Comparison of ENCODE assay signal across 32 cellular contexts in the genomic region with DNA sequence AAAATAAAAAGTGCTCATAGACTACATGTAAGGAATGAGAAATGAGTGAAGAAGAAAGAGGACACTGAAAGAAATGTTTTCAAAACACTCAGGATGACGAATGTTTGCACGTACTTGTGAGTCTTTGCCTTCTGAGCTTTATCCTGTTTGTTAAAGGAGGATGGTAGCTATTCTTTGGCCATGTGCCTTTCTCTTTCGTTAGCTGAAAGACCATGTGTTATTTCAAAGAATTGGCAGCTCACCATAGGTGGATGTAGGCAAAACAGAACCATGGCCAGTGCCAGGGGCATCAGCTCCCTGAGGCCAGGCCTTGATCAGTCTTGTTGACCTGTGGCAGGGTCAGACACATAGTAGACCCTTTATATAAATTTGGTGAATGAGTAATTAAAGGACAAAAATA.
A peak's percentile ranks its signal among the peaks of the same experiment; 100 is the strongest.
DNase-seq lines count a peak whose midpoint lies in the region; ATAC-seq, FAIRE-seq and TF ChIP-seq lines count a peak whose summit lies in the region.
"Had no signal": no experiment of that assay in that cellular context is flagged by ENCODE, and none has a peak within 500 bp of the region (broad histone marks: within the 10 kb centered on the region; RNA-seq: fewer than 3 reads in every experiment).

No MANE protein-coding gene starts in this region.

- TF ChIP-seq POLR2A in HepG2 (IDR thresholded peaks at IDR 0.05; ENCODE audit: insufficient read depth in 1 of 2, low read depth in 2 of 2, low read length in 2 of 2), result no peak
- no peak for TF ChIP-seq POLR2A in right lobe of liver (IDR thresholded peaks at IDR 0.05)
- no peak for TF ChIP-seq POLR2A in tibial nerve (IDR thresholded peaks at IDR 0.05)

- H3K9ac ChIP-seq in HepG2 (ENCODE audit: insufficient read depth, low read depth, low read length), result no peak overlapping the region
- H3K9ac ChIP-seq: BLaER1; BLaER1 treated with 17β-estradiol and CSF1 and Interleukin-3, amounts not matched to agents 10 nM and 100 nM had no signal

- no peak overlapping the region for H3K4me2 ChIP-seq in HepG2 (ENCODE audit: low read depth, low read length)
- H3K4me2 ChIP-seq: A549; BLaER1; BLaER1 treated with 17β-estradiol and CSF1 and Interleukin-3, amounts not matched to agents 10 nM and 100 nM had no signal

- no peaks in the 10 kb centered on the region for H3K79me2 ChIP-seq in HepG2 (ENCODE audit: insufficient read depth, low read length)

- BruUV-seq in HepG2 (replicated peaks; lab: Mats Ljungman, UMichigan), result no TSS peak

- intact Hi-C loops in HepG2 (cut with micrococcal nuclease; ENCODE audit: unreplicated experiment), result no loop called here
- intact Hi-C loops in right lobe of liver (cut with DNase I), result no loop called here

- H3K9me3 ChIP-seq in HepG2 (ENCODE audit: low read length) (no peaks in the 10 kb centered on the region; the same call in 1 of the 2 replicates), right lobe of liver (no peaks in the 10 kb centered on the region), tibial nerve (no peaks in the 10 kb centered on the region)
- H3K9me3 ChIP-seq: BE2C had no signal

- CTCF ChIA-PET in HepG2 (lab: Yijun Ruan, JAX; ENCODE audit: low intra/inter-chr PET ratio, low total read pairs), result no interaction called here

- no peak for ATAC-seq in HepG2
- ATAC-seq in right lobe of liver, result no peak
- ATAC-seq: A549; CD8-positive, alpha-beta T cell had no signal

- in situ Hi-C loops in HepG2 (cut with HindIII; ENCODE audit: extremely low pct_ligation_motif_present, low pct_unique_long_range_greater_than_20kb), result no loop called here
- in situ Hi-C loops in G401 (cut with HindIII; ENCODE audit: low sequenced_read_pairs), result no loop called here

- H3K27me3 ChIP-seq in HepG2 (ENCODE audit: control insufficient read depth in 1 of 2, insufficient read depth in 2 of 2, low read length in 2 of 2), result no peaks in the 10 kb centered on the region
- H3K27me3 ChIP-seq in right lobe of liver, result no peaks in the 10 kb centered on the region
- H3K27me3 ChIP-seq in tibial nerve, result no peaks in the 10 kb centered on the region
- H3K27me3 ChIP-seq: BE2C; BLaER1; BLaER1 treated with 17β-estradiol and CSF1 and Interleukin-3, amounts not matched to agents 10 nM and 100 nM had no signal

- TF ChIP-seq RAD21 in HepG2 (CRISPR knock-in tag; IDR thresholded peaks at IDR 0.05), result no peak

- no peaks in the 10 kb centered on the region for H3K36me3 ChIP-seq in HepG2 (replicated peaks in 1 of 2; ENCODE audit: control insufficient read depth in 1 of 2, insufficient read depth in 2 of 2, low read length in 2 of 2)
- no peaks in the 10 kb centered on the region for H3K36me3 ChIP-seq in right lobe of liver
- no peaks in the 10 kb centered on the region for H3K36me3 ChIP-seq in tibial nerve
- H3K36me3 ChIP-seq: BE2C; BLaER1; BLaER1 treated with 17β-estradiol and CSF1 and Interleukin-3, amounts not matched to agents 10 nM and 100 nM had no signal

- H3K4me3 ChIP-seq in HepG2 (replicated peaks in 1 of 3; ENCODE audit: insufficient read depth in 1 of 3, low read depth in 2 of 3, low read length in 3 of 3), result no peak overlapping the region
- H3K4me3 ChIP-seq in right lobe of liver, result no peak overlapping the region
- H3K4me3 ChIP-seq in tibial nerve, result no peak overlapping the region
- H3K4me3 ChIP-seq: A549; BLaER1; BLaER1 treated with 17β-estradiol and CSF1 and Interleukin-3, amounts not matched to agents 10 nM and 100 nM had no signal

- no peak overlapping the region for H2AFZ ChIP-seq in HepG2 (ENCODE audit: low read length)

- no peaks in the 10 kb centered on the region for H3K4me1 ChIP-seq in HepG2 (ENCODE audit: insufficient read depth, low read length)
- H3K4me1 ChIP-seq in right lobe of liver, result no peaks in the 10 kb centered on the region
- no peaks in the 10 kb centered on the region for H3K4me1 ChIP-seq in tibial nerve
- H3K4me1 ChIP-seq: A549; BE2C; BLaER1; BLaER1 treated with 17β-estradiol and CSF1 and Interleukin-3, amounts not matched to agents 10 nM and 100 nM; Caco-2 had no signal

- DNase-seq in HepG2 (ENCODE audit: low spot score) (no peak), right lobe of liver (no peak), G401 (ENCODE audit: low spot score) (peak; percentile 25), cerebellar cortex (ENCODE audit: low spot score) (peak; percentile 13), tibial nerve (ENCODE audit: low spot score in 2 of 2) (no peak), ureter (ENCODE audit: low spot score) (no peak)
- DNase-seq: 8988T; ACHN; AML-193; BE2C; Caco-2; Calu3; CD4-positive, alpha-beta memory T cell; CD4-positive, alpha-beta T cell; CD4-positive, CD25-positive, alpha-beta regulatory T cell; CD8-positive, alpha-beta memory T cell; CD8-positive, alpha-beta T cell; COR-L47; DMS 273 treated with DMSO at 0.1 percent for 48 hours; DMS153; DMS53; DMS79; DMS79 treated with DMSO at 0.1 percent for 48 hours; DND-41; EL had no signal

- H4K20me1 ChIP-seq in HepG2 (ENCODE audit: insufficient read depth, low read length), result no peaks in the 10 kb centered on the region
- H4K20me1 ChIP-seq: BLaER1; BLaER1 treated with 17β-estradiol and CSF1 and Interleukin-3, amounts not matched to agents 10 nM and 100 nM had no signal

- POLR2A ChIA-PET in HepG2 (lab: Yijun Ruan, JAX), result no interaction called here

- H3K27ac ChIP-seq in HepG2 (ENCODE audit: extremely low read length, insufficient read depth, low read length), result no peak overlapping the region
- no peak overlapping the region for H3K27ac ChIP-seq in right lobe of liver
- no peak overlapping the region for H3K27ac ChIP-seq in tibial nerve
- H3K27ac ChIP-seq: 22Rv1; A549; BLaER1; BLaER1 treated with 17β-estradiol and CSF1 and Interleukin-3, amounts not matched to agents 10 nM and 100 nM; C4-2B had no signal

- TF ChIP-seq CTCF in HepG2 (CRISPR knock-in tag; IDR thresholded peaks at IDR 0.05) (no peak), right lobe of liver (IDR thresholded peaks at IDR 0.05) (no peak), tibial nerve (IDR thresholded peaks at IDR 0.05) (no peak)

- WGBS in HepG2 (ENCODE audit: low lambda C conversion rate), result 3% methylated on average over 3 of the region's 3 CpGs
- WGBS in right lobe of liver (ENCODE audit: insufficient coverage, low coverage, low lambda C conversion rate, missing lambda C conversion rate), result 43% methylated on average over 3 of the region's 3 CpGs
- WGBS in tibial nerve, 2 donors, result 72 to 74% methylated on average over 3 of the region's 3 CpGs

- TF ChIP-seq EP300 in HepG2 (IDR thresholded peaks at IDR 0.05; ENCODE audit: low read depth in 2 of 2, low read length in 2 of 2) (no peak), HepG2 (CRISPR knock-in tag; IDR thresholded peaks at IDR 0.05; ENCODE audit: borderline replicate concordance) (no peak), tibial nerve (IDR thresholded peaks at IDR 0.05) (no peak)

- FAIRE-seq in HepG2 (lab: Jason Lieb, UNC), result no peak
- FAIRE-seq: A204.1, A549, D721Med had no signal

TF ChIP-seq in HepG2, 621 proteins besides CTCF, POLR2A, EP300 and RAD21:
- TF ChIP-seq, protein P1, sequence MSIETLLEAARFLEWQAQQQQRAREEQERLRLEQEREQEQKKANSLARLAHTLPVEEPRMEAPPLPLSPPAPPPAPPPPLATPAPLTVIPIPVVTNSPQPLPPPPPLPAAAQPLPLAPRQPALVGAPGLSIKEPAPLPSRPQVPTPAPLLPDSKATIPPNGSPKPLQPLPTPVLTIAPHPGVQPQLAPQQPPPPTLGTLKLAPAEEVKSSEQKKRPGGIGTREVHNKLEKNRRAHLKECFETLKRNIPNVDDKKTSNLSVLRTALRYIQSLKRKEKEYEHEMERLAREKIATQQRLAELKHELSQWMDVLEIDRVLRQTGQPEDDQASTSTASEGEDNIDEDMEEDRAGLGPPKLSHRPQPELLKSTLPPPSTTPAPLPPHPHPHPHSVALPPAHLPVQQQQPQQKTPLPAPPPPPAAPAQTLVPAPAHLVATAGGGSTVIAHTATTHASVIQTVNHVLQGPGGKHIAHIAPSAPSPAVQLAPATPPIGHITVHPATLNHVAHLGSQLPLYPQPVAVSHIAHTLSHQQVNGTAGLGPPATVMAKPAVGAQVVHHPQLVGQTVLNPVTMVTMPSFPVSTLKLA (IDR thresholded peaks at IDR 0.05), result peak; percentile 95
- no peak for TF ChIP-seq ZNF496 (CRISPR knock-in tag; IDR thresholded peaks at IDR 0.05; ENCODE audit: insufficient replicate concordance)

Comparison
In these comparisons a context has a peak if more than half of its experiments do, and no peak if none do; other contexts are left out.
1. DNase-seq: peak in G401 (single experiment) and cerebellar cortex (single experiment); none in HepG2 (single experiment), right lobe of liver (0 of 3), tibial nerve (0 of 2) and ureter (single experiment).